In the genomic region with DNA sequence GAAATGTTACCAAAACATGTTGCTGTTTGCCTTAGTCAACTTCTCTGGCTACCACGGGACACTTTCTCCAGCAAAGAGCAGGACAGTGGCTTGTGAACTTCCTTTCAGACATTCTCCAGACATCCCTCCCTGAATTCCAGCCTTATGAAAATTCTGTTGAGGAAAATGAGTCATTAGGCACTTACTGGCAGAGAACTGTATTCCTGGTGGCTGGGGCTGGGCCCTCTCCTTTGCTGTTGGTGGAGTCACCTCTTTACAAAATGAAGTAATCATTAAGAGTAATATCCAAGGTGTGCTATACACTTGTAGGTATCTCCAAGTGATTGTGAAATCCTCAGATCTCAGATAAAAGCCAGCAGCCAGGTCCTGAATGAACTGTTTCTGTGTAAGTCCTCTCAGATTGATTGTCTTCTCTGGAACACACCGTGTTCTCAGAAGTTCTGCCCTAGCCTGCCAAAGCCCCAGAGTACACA, we compare ENCODE assay signal across 1 cellular context.
TF ChIP-seq lines count a peak whose summit lies in the region.

No MANE protein-coding gene starts in this region.

TF ChIP-seq in SK-N-SH treated with all-trans-retinoic acid at 6 μM for 48 hours, 23 proteins besides CTCF, POLR2A, EP300 and RAD21 (continued from another document):
- TF ChIP-seq, protein P1, sequence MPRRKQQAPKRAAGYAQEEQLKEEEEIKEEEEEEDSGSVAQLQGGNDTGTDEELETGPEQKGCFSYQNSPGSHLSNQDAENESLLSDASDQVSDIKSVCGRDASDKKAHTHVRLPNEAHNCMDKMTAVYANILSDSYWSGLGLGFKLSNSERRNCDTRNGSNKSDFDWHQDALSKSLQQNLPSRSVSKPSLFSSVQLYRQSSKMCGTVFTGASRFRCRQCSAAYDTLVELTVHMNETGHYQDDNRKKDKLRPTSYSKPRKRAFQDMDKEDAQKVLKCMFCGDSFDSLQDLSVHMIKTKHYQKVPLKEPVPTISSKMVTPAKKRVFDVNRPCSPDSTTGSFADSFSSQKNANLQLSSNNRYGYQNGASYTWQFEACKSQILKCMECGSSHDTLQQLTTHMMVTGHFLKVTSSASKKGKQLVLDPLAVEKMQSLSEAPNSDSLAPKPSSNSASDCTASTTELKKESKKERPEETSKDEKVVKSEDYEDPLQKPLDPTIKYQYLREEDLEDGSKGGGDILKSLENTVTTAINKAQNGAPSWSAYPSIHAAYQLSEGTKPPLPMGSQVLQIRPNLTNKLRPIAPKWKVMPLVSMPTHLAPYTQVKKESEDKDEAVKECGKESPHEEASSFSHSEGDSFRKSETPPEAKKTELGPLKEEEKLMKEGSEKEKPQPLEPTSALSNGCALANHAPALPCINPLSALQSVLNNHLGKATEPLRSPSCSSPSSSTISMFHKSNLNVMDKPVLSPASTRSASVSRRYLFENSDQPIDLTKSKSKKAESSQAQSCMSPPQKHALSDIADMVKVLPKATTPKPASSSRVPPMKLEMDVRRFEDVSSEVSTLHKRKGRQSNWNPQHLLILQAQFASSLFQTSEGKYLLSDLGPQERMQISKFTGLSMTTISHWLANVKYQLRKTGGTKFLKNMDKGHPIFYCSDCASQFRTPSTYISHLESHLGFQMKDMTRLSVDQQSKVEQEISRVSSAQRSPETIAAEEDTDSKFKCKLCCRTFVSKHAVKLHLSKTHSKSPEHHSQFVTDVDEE (CRISPR knock-in tag; IDR thresholded peaks at IDR 0.05): no peak
- TF ChIP-seq TCF4 (CRISPR knock-in tag; IDR thresholded peaks at IDR 0.05; ENCODE audit: borderline replicate concordance) (no peak), ZNF565 (CRISPR knock-in tag; conservative IDR thresholded peaks at IDR 0.05; ENCODE audit: low read depth) (no peak), OSR1 (CRISPR knock-in tag; IDR thresholded peaks at IDR 0.05) (no peak), CSDC2 (CRISPR knock-in tag; IDR thresholded peaks at IDR 0.05) (0 out of 2 replicates have a peak, but pooled peaks have one; percentile 46), ISL1 (CRISPR knock-in tag; IDR thresholded peaks at IDR 0.05) (peak; percentile 75), GLIS3 (CRISPR knock-in tag; IDR thresholded peaks at IDR 0.05) (no peak), ZNF8 (CRISPR knock-in tag; IDR thresholded peaks at IDR 0.05) (no peak)
